In the genomic region with DNA sequence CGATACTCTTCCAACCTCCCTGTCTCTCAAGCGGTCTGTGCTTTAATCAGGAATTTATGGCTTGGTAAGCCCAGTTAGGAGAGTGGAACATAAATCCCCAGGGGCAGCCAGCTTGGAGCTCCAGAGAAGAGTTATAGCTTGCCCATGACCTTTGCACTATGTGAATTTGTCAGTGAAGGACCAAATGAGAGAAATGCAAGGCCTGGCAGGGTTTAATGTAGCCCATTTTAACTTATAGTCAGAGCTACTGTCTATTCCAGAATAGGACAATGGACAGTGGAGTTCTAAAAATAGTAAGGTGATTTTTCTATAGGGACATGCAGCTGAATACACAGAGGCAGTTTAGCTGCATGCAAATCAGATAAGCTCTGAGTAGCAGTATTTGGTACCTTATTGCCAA, we compare ENCODE assay signal across 11 cellular contexts.
DNase-seq lines count a peak whose midpoint lies in the region; ATAC-seq and TF ChIP-seq lines count a peak whose summit lies in the region.
"Had no signal": no experiment of that assay in that cellular context is flagged by ENCODE, and none has a peak within 500 bp of the region (broad histone marks: within the 10 kb centered on the region; RNA-seq: fewer than 3 reads in every experiment).

No MANE protein-coding gene starts in this region.

- H3K79me2 ChIP-seq in ACC112 (ENCODE audit: control insufficient read depth, insufficient read depth, low read length, unreplicated experiment), result no peaks in the 10 kb centered on the region

- no peaks in the 10 kb centered on the region for H3K27me3 Mint-ChIP-seq in neural crest cell (ENCODE audit: low read depth)
- H3K27me3 Mint-ChIP-seq in activated T-helper 17 cell treated with anti-CD3 and anti-CD28 coated beads, Interleukin-2, amount 50 U/mL, for 72 hours, result peaks cover 4% of the 10 kb centered on the region

- DNase-seq in NCI-H526 (lab: John Stamatoyannopoulos, UW) (peak; percentile 92 to 94), dermis blood vessel endothelial cell (peak; percentile 57), neural crest cell (ENCODE audit: low read depth, low spot score) (no peak), ecto neural progenitor cell (ENCODE audit: low spot score) (no peak)
- DNase-seq: activated B cell treated with CpG ODN at 0.5 μM for 24 hours, activated gamma-delta T cell, NCI-H1436 treated with DMSO at 0.1 percent for 48 hours had no signal

- H3K36me3 ChIP-seq in ACC112 (ENCODE audit: insufficient read depth, low read length), result no peaks in the 10 kb centered on the region

- no peak overlapping the region for H3K4me3 ChIP-seq in ACC112 (ENCODE audit: low read depth, low read length)

- H3K36me3 Mint-ChIP-seq in neural crest cell (ENCODE audit: low read depth), result no peaks in the 10 kb centered on the region
- no peaks in the 10 kb centered on the region for H3K36me3 Mint-ChIP-seq in activated T-helper 17 cell treated with anti-CD3 and anti-CD28 coated beads, Interleukin-2, amount 50 U/mL, for 72 hours (ENCODE audit: low read depth)

- no peaks in the 10 kb centered on the region for H3K27me3 ChIP-seq in ACC112 (ENCODE audit: insufficient read depth, low read length)

- peaks cover 49% of the 10 kb centered on the region for H3K4me1 ChIP-seq in ACC112 (ENCODE audit: control insufficient read depth, insufficient read depth, low read length, unreplicated experiment)

- H2AFZ ChIP-seq in ACC112 (ENCODE audit: low read length, unreplicated experiment), result no peak overlapping the region

- H3K4me3 Mint-ChIP-seq in neural crest cell, result no peak overlapping the region
- no peak overlapping the region for H3K4me3 Mint-ChIP-seq in activated T-helper 17 cell treated with anti-CD3 and anti-CD28 coated beads, Interleukin-2, amount 50 U/mL, for 72 hours
- H3K4me3 Mint-ChIP-seq: activated B cell treated with CpG ODN at 0.5 μM for 24 hours had no signal

- TF ChIP-seq CTCF in neural crest cell (conservative IDR thresholded peaks at IDR 0.05), result no peak

- H3K9me3 Mint-ChIP-seq in neural crest cell, result peaks cover 2% of the 10 kb centered on the region
- H3K9me3 Mint-ChIP-seq in activated T-helper 17 cell treated with anti-CD3 and anti-CD28 coated beads, Interleukin-2, amount 50 U/mL, for 72 hours, result no peaks in the 10 kb centered on the region
- H3K9me3 Mint-ChIP-seq: activated B cell treated with CpG ODN at 0.5 μM for 24 hours had no signal

- peak overlapping the region; percentile 92 for H3K27ac ChIP-seq in ACC112 (ENCODE audit: low read depth, low read length)

- ATAC-seq in activated T-helper 17 cell treated with anti-CD3 and anti-CD28 coated beads, Interleukin-2, amount 50 U/mL, for 72 hours (replicated peaks), result no peak
- ATAC-seq in HG02588 (IDR thresholded peaks at IDR 0.05; ENCODE audit: unreplicated experiment), result no peak
- no peak for ATAC-seq in GM21423 (IDR thresholded peaks at IDR 0.05; ENCODE audit: unreplicated experiment)

- peaks cover 41% of the 10 kb centered on the region for H3K4me1 Mint-ChIP-seq in neural crest cell
- no peaks in the 10 kb centered on the region for H3K4me1 Mint-ChIP-seq in activated T-helper 17 cell treated with anti-CD3 and anti-CD28 coated beads, Interleukin-2, amount 50 U/mL, for 72 hours
- H3K4me1 Mint-ChIP-seq: activated B cell treated with CpG ODN at 0.5 μM for 24 hours had no signal

- peak overlapping the region; percentile 75 for H3K27ac Mint-ChIP-seq in neural crest cell (ENCODE audit: unreplicated experiment)
- no peak overlapping the region for H3K27ac Mint-ChIP-seq in activated T-helper 17 cell treated with anti-CD3 and anti-CD28 coated beads, Interleukin-2, amount 50 U/mL, for 72 hours
- H3K27ac Mint-ChIP-seq: activated B cell treated with CpG ODN at 0.5 μM for 24 hours had no signal

Comparison
In these comparisons a context has a peak if more than half of its experiments do, and no peak if none do; other contexts are left out.
1. DNase-seq: peak in NCI-H526 (2 of 2) and dermis blood vessel endothelial cell (single experiment); none in neural crest cell (single experiment) and ecto neural progenitor cell (single experiment).